7 cellular contexts compared by ENCODE assay signal in genomic region chr1:24830680-24831272, GRCh38.
A peak's percentile ranks its signal among the peaks of the same experiment; 100 is the strongest.
DNase-seq lines count a peak whose midpoint lies in the region; ATAC-seq and TF ChIP-seq lines count a peak whose summit lies in the region.

No MANE protein-coding gene starts in this region.

- H3K4me3 ChIP-seq in fibroblast of pulmonary artery (replicated peaks; ENCODE audit: low read depth, low read length): no peak overlapping the region

- DNase-seq in GM10266 (ENCODE audit: extremely low spot score): peak; percentile 40
- DNase-seq in NCI-H1048 (lab: John Stamatoyannopoulos, UW): peak; percentile 37
- peak; percentile 89 for DNase-seq in fibroblast of pulmonary artery (ENCODE audit: low read depth)
- peak; percentile 30 for DNase-seq in non-pigmented ciliary epithelial cell (ENCODE audit: low read depth)
- DNase-seq in activated naive CD4-positive, alpha-beta T cell treated with Interleukin-2 at 50 U/mL for 16 hours: no peak
- DNase-seq in activated CD4-positive, alpha-beta T cell treated with anti-CD3 and anti-CD28 coated beads, Interleukin-2, amount 50 U/mL, for 48 hours: no peak

- ATAC-seq in SK-N-SH treated with all-trans-retinoic acid at 6 μM for 48 hours: peak; percentile 84

- TF ChIP-seq CTCF in GM10266 (IDR thresholded peaks at IDR 0.05; ENCODE audit: control insufficient read depth, insufficient read depth, low read depth, missing control alignments) (peak; percentile 55), fibroblast of pulmonary artery (IDR thresholded peaks at IDR 0.05; ENCODE audit: low read length, missing control alignments) (peak; percentile 75)

TF ChIP-seq in SK-N-SH treated with all-trans-retinoic acid at 6 μM for 48 hours, 23 proteins besides CTCF, POLR2A, EP300 and RAD21:
- no peak for TF ChIP-seq ZFP3 (CRISPR knock-in tag; IDR thresholded peaks at IDR 0.05)

Comparison
In these comparisons a context has a peak if more than half of its experiments do, and no peak if none do; other contexts are left out.
1. DNase-seq: peak in GM10266 (single experiment), NCI-H1048 (single experiment), fibroblast of pulmonary artery (single experiment) and non-pigmented ciliary epithelial cell (single experiment); none in activated naive CD4-positive, alpha-beta T cell treated with Interleukin-2 at 50 U/mL for 16 hours (single experiment) and activated CD4-positive, alpha-beta T cell treated with anti-CD3 and anti-CD28 coated beads, Interleukin-2, amount 50 U/mL, for 48 hours (0 of 2).